In genomic region chr22:46934746-46935491, GRCh38 we compare ENCODE assay signal across 9 cellular contexts.
A peak's percentile ranks its signal among the peaks of the same experiment; 100 is the strongest.
DNase-seq lines count a peak whose midpoint lies in the region; ATAC-seq, FAIRE-seq and TF ChIP-seq lines count a peak whose summit lies in the region.
"Had no signal": no experiment of that assay in that cellular context is flagged by ENCODE, and none has a peak within 500 bp of the region (broad histone marks: within the 10 kb centered on the region; RNA-seq: fewer than 3 reads in every experiment).

No MANE protein-coding gene starts in this region.

- H3K27ac ChIP-seq in PC-3 (ENCODE audit: low read length) (peak overlapping the region; percentile 63), H1 (ENCODE audit: low read depth, low read length) (no peak overlapping the region), osteoblast (ENCODE audit: low read depth, low read length) (peak overlapping the region; percentile 52), esophagus muscularis mucosa (replicated peaks in 1 of 4) (no peak overlapping the region)
- H3K27ac ChIP-seq: suprapubic skin had no signal

- H2AFZ ChIP-seq in PC-3 (ENCODE audit: low read length) (no peak overlapping the region), H1 (ENCODE audit: low read length) (no peak overlapping the region), osteoblast (ENCODE audit: low read length) (no peak overlapping the region)

- H3K4me2 ChIP-seq in PC-3 (ENCODE audit: low read length) (peak overlapping the region; percentile 60), H1 (ENCODE audit: insufficient read depth in 1 of 2, low read depth in 2 of 2, low read length in 2 of 2) (no peak overlapping the region), osteoblast (ENCODE audit: insufficient read depth, low read length) (peak overlapping the region; percentile 32)

- DNase-seq in activated T-cell treated with anti-CD3 and anti-CD28 coated beads, Interleukin-2, amount 50 U/mL, for 24 hours, result no peak
- DNase-seq in activated T-cell treated with anti-CD3 and anti-CD28 coated beads for 4 hours (no peak), PC-3 (peak; percentile 85), H1 (ENCODE audit: low read depth in 1 of 2, low spot score in 2 of 2) (peak in 1 of 2 experiments; percentile 42), osteoblast (ENCODE audit: insufficient read length, low spot score, missing footprints) (peak; percentile 95), esophagus muscularis mucosa (ENCODE audit: extremely low spot score) (no peak)
- DNase-seq in effector CD4-positive, alpha-beta T cell, result no peak

- no peak overlapping the region for H3K23ac ChIP-seq in H1 (ENCODE audit: insufficient read length)

- no peak for TF ChIP-seq RAD21 in H1 (IDR thresholded peaks at IDR 0.05 in 1 of 2, conservative IDR thresholded peaks at IDR 0.05 in 1 of 2; ENCODE audit: low read depth in 2 of 2, low read length in 2 of 2)

- H3K9me3 ChIP-seq in PC-3 (ENCODE audit: low read length) (no peaks in the 10 kb centered on the region), H1 (ENCODE audit: insufficient read depth in 2 of 2, low read depth in 1 of 2, low read length in 1 of 2) (no peaks in the 10 kb centered on the region), osteoblast (ENCODE audit: low read depth, low read length) (no peaks in the 10 kb centered on the region), esophagus muscularis mucosa (no peaks in the 10 kb centered on the region)
- H3K9me3 ChIP-seq: suprapubic skin had no signal

- H3K36me3 Mint-ChIP-seq in activated T-cell treated with anti-CD3 and anti-CD28 coated beads, Interleukin-2, amount 50 U/mL, for 24 hours (ENCODE audit: low read depth), result peaks cover 52% of the 10 kb centered on the region

- H4K91ac ChIP-seq in H1 (replicated peaks; ENCODE audit: insufficient read length, low read length), result no peak overlapping the region

- no peak overlapping the region for H3K56ac ChIP-seq in H1 (replicated peaks; ENCODE audit: insufficient read length, low read depth, low read length)

- H3K79me2 ChIP-seq in PC-3 (ENCODE audit: low read length) (no peaks in the 10 kb centered on the region), H1 (ENCODE audit: control insufficient read depth in 1 of 2, insufficient read depth in 2 of 2, low read length in 2 of 2) (no peaks in the 10 kb centered on the region; a peak in 1 of 4 replicates), osteoblast (ENCODE audit: insufficient read depth, low read length) (peaks cover 3% of the 10 kb centered on the region)

- peak overlapping the region; percentile 71 for H3K27ac Mint-ChIP-seq in activated T-cell treated with anti-CD3 and anti-CD28 coated beads, Interleukin-2, amount 50 U/mL, for 24 hours

- CTCF ChIA-PET in PC-3 (lab: Charles Lee), result interaction anchor here (0.7 kb wide), 1 partner anchor 90 kb away, joined by 4 read pairs; no protein-coding TSS in a partner anchor
- CTCF ChIA-PET in H1 (lab: Charles Lee; ENCODE audit: partially characterized antibody), result no interaction called here

- H2BK120ac ChIP-seq in H1 (replicated peaks; ENCODE audit: low read depth, low read length), result no peak overlapping the region

- peak; percentile 96 for ATAC-seq in PC-3
- ATAC-seq in GM21447 (IDR thresholded peaks at IDR 0.05; ENCODE audit: unreplicated experiment), result no peak

- no peak overlapping the region for H3K4me3 Mint-ChIP-seq in activated T-cell treated with anti-CD3 and anti-CD28 coated beads, Interleukin-2, amount 50 U/mL, for 24 hours

- H3K4me1 Mint-ChIP-seq in activated T-cell treated with anti-CD3 and anti-CD28 coated beads, Interleukin-2, amount 50 U/mL, for 24 hours (ENCODE audit: low read depth), result peaks cover 40% of the 10 kb centered on the region

- no peak overlapping the region for H2BK20ac ChIP-seq in H1 (ENCODE audit: low read length)

- H3K27me3 ChIP-seq in PC-3 (ENCODE audit: low read length) (no peaks in the 10 kb centered on the region), H1 (replicated peaks in 1 of 4; ENCODE audit: control insufficient read depth in 3 of 4, extremely low read depth in 1 of 4, insufficient read depth in 3 of 4, low read length in 3 of 4) (no peaks in the 10 kb centered on the region), osteoblast (ENCODE audit: insufficient read depth, low read length) (no peaks in the 10 kb centered on the region), esophagus muscularis mucosa (no peaks in the 10 kb centered on the region)
- H3K27me3 ChIP-seq: suprapubic skin had no signal

- no peak for TF ChIP-seq POLR2A in H1 (IDR thresholded peaks at IDR 0.05; ENCODE audit: control extremely low read depth in 1 of 2, low read depth in 2 of 2, low read length in 2 of 2)
- TF ChIP-seq POLR2A in esophagus muscularis mucosa (IDR thresholded peaks at IDR 0.05; ENCODE audit: low read depth), result no peak

- no peak overlapping the region for H2BK15ac ChIP-seq in H1 (ENCODE audit: low read length)

- no TSS peak for BruUV-seq in PC-3 (replicated peaks; lab: Mats Ljungman, UMichigan)

- no peaks in the 10 kb centered on the region for H3K23me2 ChIP-seq in H1 (ENCODE audit: low read depth, low read length)

- H4K8ac ChIP-seq in H1 (ENCODE audit: extremely low read depth, insufficient read depth, low read length), result no peak overlapping the region

- 90% methylated on average over 14 of the region's 14 CpGs; no CpG with 5 or more reads in 1 of the 2 experiments for WGBS in H1 (ENCODE audit: extremely low coverage in 1 of 2, insufficient coverage in 1 of 2, insufficient read length in 1 of 2, insufficient replicate concordance in 2 of 2, low coverage in 1 of 2, low lambda C conversion rate in 2 of 2, missing lambda C conversion rate in 1 of 2), 2 experiments
- WGBS in esophagus muscularis mucosa, result 94% methylated on average over 7 of the region's 14 CpGs

- POLR2A ChIA-PET in PC-3 (lab: Charles Lee; ENCODE audit: unreplicated experiment) (no interaction called here), H1 (lab: Charles Lee; ENCODE audit: partially characterized antibody) (no interaction called here)

- H2AK5ac ChIP-seq in H1 (ENCODE audit: low read depth, low read length), result no peak overlapping the region

- intact Hi-C loops in PC-3 (cut with micrococcal nuclease) (no loop called here), esophagus muscularis mucosa (cut with DNase I) (no loop called here)

- no peak overlapping the region for H2BK5ac ChIP-seq in H1 (ENCODE audit: low read depth, low read length)

- no peaks in the 10 kb centered on the region; the same call in 1 of the 2 replicates for H3K79me1 ChIP-seq in H1 (ENCODE audit: low read depth, low read length)

- TF ChIP-seq CTCF in PC-3 (conservative IDR thresholded peaks at IDR 0.05; ENCODE audit: low read depth, low read length) (no peak), H1 (IDR thresholded peaks at IDR 0.05; ENCODE audit: control extremely low read depth in 1 of 3, insufficient read depth in 1 of 3, low read depth in 1 of 3, low read length in 3 of 3) (no peak), osteoblast (IDR thresholded peaks at IDR 0.05; ENCODE audit: extremely low read depth, low read depth, low read length) (no peak), esophagus muscularis mucosa (IDR thresholded peaks at IDR 0.05) (no peak)

- H3K36me3 ChIP-seq in PC-3 (ENCODE audit: low read depth, low read length) (no peaks in the 10 kb centered on the region), H1 (ENCODE audit: control insufficient read depth in 2 of 4, insufficient read depth in 4 of 4, low read length in 3 of 4) (no peaks in the 10 kb centered on the region), osteoblast (ENCODE audit: insufficient read depth, low read length) (no peaks in the 10 kb centered on the region), esophagus muscularis mucosa (peaks cover 0 to 3% (median 0%) of the 10 kb centered on the region in 4 donors)
- H3K36me3 ChIP-seq: suprapubic skin had no signal

- H3K9ac ChIP-seq in PC-3 (ENCODE audit: low read length), result no peak overlapping the region
- H3K9ac ChIP-seq in H1 (replicated peaks in 1 of 4; ENCODE audit: extremely low read depth in 1 of 4, low read depth in 3 of 4, low read length in 3 of 4), result no peak overlapping the region

- FAIRE-seq in H1 (lab: Jason Lieb, UNC), result no peak

- H3K9me3 Mint-ChIP-seq in activated T-cell treated with anti-CD3 and anti-CD28 coated beads, Interleukin-2, amount 50 U/mL, for 24 hours, result no peaks in the 10 kb centered on the region

- H3K9me2 ChIP-seq in PC-3 (replicated peaks; ENCODE audit: low read length), result no peaks in the 10 kb centered on the region

- no peaks in the 10 kb centered on the region for H3F3A ChIP-seq in PC-3 (ENCODE audit: low read length, unreplicated experiment)

- TF ChIP-seq EP300 in H1 (IDR thresholded peaks at IDR 0.05; ENCODE audit: borderline replicate concordance in 1 of 2, low read depth in 2 of 2, low read length in 2 of 2) (no peak), esophagus muscularis mucosa (IDR thresholded peaks at IDR 0.05) (no peak)

- no peak overlapping the region for H4K5ac ChIP-seq in H1 (ENCODE audit: insufficient read length, low read depth, low read length)

- H2BK12ac ChIP-seq in H1 (ENCODE audit: low read depth, low read length), result no peak overlapping the region

- no peak overlapping the region for H3K14ac ChIP-seq in H1 (ENCODE audit: insufficient read length)

- H3K18ac ChIP-seq in H1 (ENCODE audit: extremely low read depth, low read length), result peak overlapping the region; percentile 9; the same call in 1 of the 2 replicates

- no peak overlapping the region for H3K4ac ChIP-seq in H1 (replicated peaks; ENCODE audit: insufficient read length, low read depth, low read length)

- no peak overlapping the region for H3K4me3 ChIP-seq in PC-3 (ENCODE audit: low read length)
- no peak overlapping the region for H3K4me3 ChIP-seq in H1 (ENCODE audit: extremely low read depth in 1 of 4, insufficient read depth in 2 of 4, low read depth in 3 of 4, low read length in 4 of 4)
- H3K4me3 ChIP-seq in osteoblast (ENCODE audit: insufficient read depth, low read length), result no peak overlapping the region
- H3K4me3 ChIP-seq in esophagus muscularis mucosa, result no peak overlapping the region
- H3K4me3 ChIP-seq: suprapubic skin had no signal

- H3K4me1 ChIP-seq in PC-3 (ENCODE audit: insufficient read depth, low read length) (peaks cover 15% of the 10 kb centered on the region), H1 (replicated peaks in 1 of 4; ENCODE audit: control insufficient read depth in 3 of 4, insufficient read depth in 4 of 4, low read length in 3 of 4) (peaks cover 0 to 3% (median 0%) of the 10 kb centered on the region in 4 experiments; a peak in 1 of 7 replicates), osteoblast (ENCODE audit: insufficient read depth, low read length) (peaks cover 20% of the 10 kb centered on the region), esophagus muscularis mucosa (peaks cover 0 to 6% (median 2%) of the 10 kb centered on the region in 4 donors)

- no peaks in the 10 kb centered on the region for H3K27me3 Mint-ChIP-seq in activated T-cell treated with anti-CD3 and anti-CD28 coated beads, Interleukin-2, amount 50 U/mL, for 24 hours

- H4K20me1 ChIP-seq in PC-3 (ENCODE audit: low read length) (no peaks in the 10 kb centered on the region), H1 (replicated peaks in 1 of 2; ENCODE audit: control insufficient read depth in 1 of 2, insufficient read depth in 2 of 2, low read length in 2 of 2) (peaks cover 0 to 3% of the 10 kb centered on the region in 2 experiments), osteoblast (ENCODE audit: insufficient read depth, low read length) (peaks cover 12% of the 10 kb centered on the region)

TF ChIP-seq in H1, 55 proteins besides CTCF, POLR2A, EP300 and RAD21 (continues in another document):
- no peak for TF ChIP-seq TCF12 (IDR thresholded peaks at IDR 0.05; ENCODE audit: low read depth, low read length)

Comparison
In these comparisons a context has a peak if more than half of its experiments do, and no peak if none do; other contexts are left out.
1. DNase-seq: peak in PC-3 (single experiment) and osteoblast (single experiment); none in activated T-cell treated with anti-CD3 and anti-CD28 coated beads, Interleukin-2, amount 50 U/mL, for 24 hours (single experiment), activated T-cell treated with anti-CD3 and anti-CD28 coated beads for 4 hours (single experiment), effector CD4-positive, alpha-beta T cell (single experiment) and esophagus muscularis mucosa (single experiment).
2. H3K27ac ChIP-seq: peak in PC-3 (single experiment) and osteoblast (single experiment); none in H1 (single experiment) and esophagus muscularis mucosa (0 of 4).
3. H3K4me2 ChIP-seq: peak in PC-3 (single experiment) and osteoblast (single experiment); none in H1 (0 of 2).